In genomic region chrX:71118032-71118984, GRCh38 we compare ENCODE assay signal across 8 cellular contexts. TPM values are rescaled to one million over a fixed set of nuclear protein-coding genes. Genes with fewer than 3 reads are reported as not detected.
DNase-seq lines count a peak whose midpoint lies in the region; ATAC-seq, FAIRE-seq and TF ChIP-seq lines count a peak whose summit lies in the region.

TSS of gene MED12 (plus strand) at chrX:71118596. CDS start at chrX:71118755, 159 bp downstream.

- peak; percentile 95 for FAIRE-seq in GM12891 (lab: Jason Lieb, UNC)

- no peaks in the 10 kb centered on the region for H3K9me3 ChIP-seq in psoas muscle

- H3K4me3 ChIP-seq in psoas muscle = peak within 1 kb of the TSS; percentile 70

- no peak for TF ChIP-seq CTCF in psoas muscle (IDR thresholded peaks at IDR 0.05)

- peaks cover 0 to 35% of the 10 kb centered on the region in 2 donors for H3K36me3 ChIP-seq in psoas muscle (ENCODE audit: insufficient read depth in 1 of 2, low read depth in 1 of 2)

- H3K27me3 ChIP-seq in psoas muscle (ENCODE audit: insufficient read depth in 3 of 3, low read length in 2 of 3) = no peaks in the 10 kb centered on the region

- peak; percentile 81 for TF ChIP-seq POLR2A in GM12891 (IDR thresholded peaks at IDR 0.05; ENCODE audit: low read depth, low read length)

- DNase-seq in GM12891 (ENCODE audit: insufficient read length, low spot score) = peak; percentile 68
- peak; percentile 14 for DNase-seq in NCI-H1436 treated with DMSO at 0.1 percent for 48 hours (lab: John Stamatoyannopoulos, UW)
- peak; percentile 55 to 82 (median 73) for DNase-seq in T-helper 2 cell
- DNase-seq in left ventricle myocardium superior = peak; percentile 89
- DNase-seq in psoas muscle = peak; percentile 85 to 93
- peak; percentile 88 for DNase-seq in ureter (ENCODE audit: low spot score)

- ATAC-seq in HG02763 (IDR thresholded peaks at IDR 0.05; ENCODE audit: unreplicated experiment) (peak; percentile 87), left ventricle myocardium superior (peak; percentile 100), psoas muscle (peak; percentile 98 to 99 (median 98))

- H3K27ac ChIP-seq in angular gyrus (ENCODE audit: low read depth, low read length) (peak within 1 kb of the TSS; percentile 72), psoas muscle (peak within 1 kb of the TSS; percentile 79)

- peaks cover 9% of the 10 kb centered on the region for H3K4me1 ChIP-seq in psoas muscle

- WGBS in psoas muscle, 3 donors = 1 to 28% (median 2%) methylated on average over 29 to 56 of the region's 56 CpGs

- intact Hi-C loops in left ventricle myocardium superior (cut with micrococcal nuclease) = no loop called here
- intact Hi-C loops in psoas muscle (cut with DNase I) = no loop called here

TF ChIP-seq in GM12891, 5 proteins besides CTCF, POLR2A, EP300 and RAD21:
- no peak for TF ChIP-seq POU2F2 (IDR thresholded peaks at IDR 0.05; ENCODE audit: low read depth, low read length)
- peak; percentile 79 for TF ChIP-seq POLR2AphosphoS5 (IDR thresholded peaks at IDR 0.05; ENCODE audit: low read depth, low read length)
- 0 out of 2 replicates have a peak, but pooled peaks have one; percentile 15 for TF ChIP-seq TAF1 (IDR thresholded peaks at IDR 0.05; ENCODE audit: low read depth, low read length)
- no peak for TF ChIP-seq SPI1 (IDR thresholded peaks at IDR 0.05; ENCODE audit: low read depth, low read length)
- TF ChIP-seq PAX5 (IDR thresholded peaks at IDR 0.05; ENCODE audit: insufficient read depth, low read length, severe bottlenecking) = no peak

RNA-seq across cellular contexts. Expression of gene MED12, which starts in this region (rescaled TPM):
- 21.0 TPM for polyA plus RNA-seq in GM12891 (2012; ENCODE audit: low read depth, missing spikeins)
- total RNA-seq in left ventricle myocardium superior (18.3 TPM), psoas muscle (10 to 100 TPM; 20.7 to 24.8 (median 23.7) TPM), ureter (71.4 TPM)
- polyA plus RNA-seq in psoas muscle = 10 to 100 TPM in 1 of 3 donors, 1 to 10 TPM in 2; 7.1 to 12.8 (median 7.5) TPM

Comparison
In these comparisons a context has a peak if more than half of its experiments do, and no peak if none do; other contexts are left out.
1. Peak in every context shown above with its lines: DNase-seq, ATAC-seq, H3K4me3 ChIP-seq and H3K27ac ChIP-seq.
2. DNase-seq: peak in every context shown above with its lines; median percentile 89 in left ventricle myocardium superior; 89 in psoas muscle; 88 in ureter; 73 in T-helper 2 cell; 68 in GM12891; 14 in NCI-H1436 treated with DMSO at 0.1 percent for 48 hours.